ENCODE assay signal across 30 cellular contexts in genomic region chr7:84744388-84744787, GRCh38.
DNase-seq lines count a peak whose midpoint lies in the region; ATAC-seq, FAIRE-seq and TF ChIP-seq lines count a peak whose summit lies in the region.
"Had no signal": no experiment of that assay in that cellular context is flagged by ENCODE, and none has a peak within 500 bp of the region (broad histone marks: within the 10 kb centered on the region; RNA-seq: fewer than 3 reads in every experiment).

No MANE protein-coding gene starts in this region.

- 40% methylated on average over 1 of the region's 3 CpGs for WGBS in mesenchymal stem cell

- H3K9me2 ChIP-seq in HCT116 (ENCODE audit: insufficient read depth) = no peaks in the 10 kb centered on the region

- no peak for ATAC-seq in HCT116
- ATAC-seq: activated CD8-positive, alpha-beta memory T cell treated with anti-CD3 and anti-CD28 coated beads, Interleukin-2, amount 10 ng/mL, durations not matched to agents 7 days and 5 days; SK-N-SH treated with all-trans-retinoic acid at 6 μM for 48 hours had no signal

- no peaks in the 10 kb centered on the region for H3K79me2 ChIP-seq in HCT116 (ENCODE audit: insufficient read depth, low read length)

- BruUV-seq in HCT116 (replicated peaks; lab: Mats Ljungman, UMichigan) = no TSS peak

- no peak for TF ChIP-seq CTCF in HCT116 (IDR thresholded peaks at IDR 0.05 in 2 of 3, conservative IDR thresholded peaks at IDR 0.05 in 1 of 3; ENCODE audit: borderline replicate concordance in 1 of 3, insufficient read depth in 1 of 3, low read depth in 2 of 3, low read length in 2 of 3)

- no peak overlapping the region for H3K23ac ChIP-seq in mesenchymal stem cell (ENCODE audit: low read length in 2 of 2)

- no peak overlapping the region for H2BK5ac ChIP-seq in mesenchymal stem cell (ENCODE audit: low read depth, low read length, poor library complexity, severe bottlenecking)

- H4K20me1 ChIP-seq in HCT116 (ENCODE audit: insufficient read depth) = no peaks in the 10 kb centered on the region
- H4K20me1 ChIP-seq: BLaER1 treated with 17β-estradiol and CSF1 and Interleukin-3, amounts not matched to agents 10 nM and 100 nM had no signal

- peaks cover 0 to 4% (median 2%) of the 10 kb centered on the region in 8 donors for H3K9me3 Mint-ChIP-seq in CD4-positive, alpha-beta memory T cell
- H3K9me3 Mint-ChIP-seq: activated naive CD4-positive, alpha-beta T cell treated with anti-CD3 and anti-CD28 coated beads, Interleukin-2, amount 10 ng/mL, durations not matched to agents 7 days and 5 days; activated T-helper 1 cell treated with anti-CD3 and anti-CD28 coated beads, Interleukin-12 subunit alpha, Interleukin-12 subunit beta, Interleukin-2, Interleukin-4 antibody, amounts not matched to agents 30 ng/mL and 10 ng/mL and 1 ng/mL, durations not matched to agents 14 hours and 24 hours and 36 hours; T-helper 2 cell treated with Interferon-gamma antibody and Interleukin-4, amounts not matched to agents 5 μg/mL and 100 μg/mL, for 36 hours had no signal

- CTCF ChIA-PET in HCT116 (lab: Charles Lee) = no interaction called here
- CTCF ChIA-PET in CD4-positive, alpha-beta memory T cell (lab: Charles Lee; ENCODE audit: partially characterized antibody) = no interaction called here

- TF ChIP-seq POLR2A in HCT116 (IDR thresholded peaks at IDR 0.05; ENCODE audit: borderline replicate concordance, extremely low read depth, insufficient read depth, insufficient read length) = no peak

- H2AK5ac ChIP-seq in mesenchymal stem cell (ENCODE audit: low read length, severe bottlenecking) = no peak overlapping the region

- no peak overlapping the region for H2BK12ac ChIP-seq in mesenchymal stem cell (ENCODE audit: low read length in 2 of 2)

- intact Hi-C loops in HCT116 (cut with micrococcal nuclease) = no loop called here
- intact Hi-C loops in cardiac septum (cut with DNase I) = no loop called here
- intact Hi-C loops in CD4-positive, alpha-beta memory T cell (cut with micrococcal nuclease) = no loop called here

- no peaks in the 10 kb centered on the region for H3K36me3 Mint-ChIP-seq in CD4-positive, alpha-beta memory T cell
- H3K36me3 Mint-ChIP-seq: activated CD8-positive, alpha-beta memory T cell treated with anti-CD3 and anti-CD28 coated beads, Interleukin-2, amount 10 ng/mL, durations not matched to agents 7 days and 5 days; activated naive CD4-positive, alpha-beta T cell treated with anti-CD3 and anti-CD28 coated beads, Interleukin-2, amount 10 ng/mL, durations not matched to agents 7 days and 5 days had no signal

- H3K4ac ChIP-seq in mesenchymal stem cell (ENCODE audit: low read depth in 1 of 2, low read length in 2 of 2) = no peak overlapping the region

- H3K79me1 ChIP-seq in mesenchymal stem cell (replicated peaks; ENCODE audit: low read length, poor library complexity, severe bottlenecking) = no peaks in the 10 kb centered on the region

- H3K9me3 ChIP-seq in HCT116 (ENCODE audit: control insufficient read depth in 1 of 2, insufficient read depth in 1 of 2, low read depth in 1 of 2, low read length in 2 of 2) (no peaks in the 10 kb centered on the region), mesenchymal stem cell (ENCODE audit: control insufficient read depth, low read length) (no peaks in the 10 kb centered on the region)
- no peaks in the 10 kb centered on the region for H3K9me3 ChIP-seq in CD4-positive, alpha-beta memory T cell (ENCODE audit: control insufficient read depth in 1 of 2, low read length in 2 of 2)
- H3K9me3 ChIP-seq: HAP-1, upper lobe of left lung had no signal

- no peaks in the 10 kb centered on the region for H3K4me1 ChIP-seq in HCT116 (ENCODE audit: control insufficient read depth in 1 of 2, insufficient read depth in 2 of 2, low read length in 2 of 2)
- peaks cover 4% of the 10 kb centered on the region for H3K4me1 ChIP-seq in mesenchymal stem cell (ENCODE audit: control insufficient read depth, insufficient read depth, low read depth, low read length)
- H3K4me1 ChIP-seq in CD4-positive, alpha-beta memory T cell (ENCODE audit: insufficient read depth, low read length) = no peaks in the 10 kb centered on the region
- H3K4me1 ChIP-seq: HAP-1 had no signal

- H3K27ac ChIP-seq in HCT116 (ENCODE audit: low read depth, low read length) (no peak overlapping the region), mesenchymal stem cell (ENCODE audit: low read length, poor library complexity, severe bottlenecking) (peak overlapping the region; percentile 83)
- no peak overlapping the region for H3K27ac ChIP-seq in CD4-positive, alpha-beta memory T cell (ENCODE audit: low read depth, low read length)
- H3K27ac ChIP-seq: upper lobe of left lung, WERI-Rb-1 had no signal

- H3K4me1 Mint-ChIP-seq in CD4-positive, alpha-beta memory T cell = no peaks in the 10 kb centered on the region
- H3K4me1 Mint-ChIP-seq: activated CD8-positive, alpha-beta memory T cell treated with anti-CD3 and anti-CD28 coated beads, Interleukin-2, amount 10 ng/mL, durations not matched to agents 7 days and 5 days; activated naive CD4-positive, alpha-beta T cell treated with anti-CD3 and anti-CD28 coated beads, Interleukin-2, amount 10 ng/mL, durations not matched to agents 7 days and 5 days; central memory CD8-positive, alpha-beta T cell had no signal

- H2BK15ac ChIP-seq in mesenchymal stem cell (ENCODE audit: low read depth, poor library complexity, severe bottlenecking) = no peak overlapping the region

- H4K8ac ChIP-seq in mesenchymal stem cell (ENCODE audit: low read length) = no peak overlapping the region

- H3K18ac ChIP-seq in mesenchymal stem cell (ENCODE audit: low read depth in 1 of 2, low read length in 2 of 2) = no peak overlapping the region

- H3K27me3 ChIP-seq in HCT116 (ENCODE audit: insufficient read depth, low read length) (no peaks in the 10 kb centered on the region), mesenchymal stem cell (ENCODE audit: control insufficient read depth in 1 of 2, insufficient read depth in 1 of 2, low read length in 2 of 2) (no peaks in the 10 kb centered on the region)
- H3K27me3 ChIP-seq in CD4-positive, alpha-beta memory T cell (ENCODE audit: insufficient read depth, low read length) = no peaks in the 10 kb centered on the region
- H3K27me3 ChIP-seq: BLaER1 treated with 17β-estradiol and CSF1 and Interleukin-3, amounts not matched to agents 10 nM and 100 nM; upper lobe of left lung had no signal

- POLR2A ChIA-PET in HCT116 (lab: Charles Lee) = no interaction called here
- POLR2A ChIA-PET in CD4-positive, alpha-beta memory T cell (lab: Charles Lee; ENCODE audit: partially characterized antibody) = no interaction called here

- H2BK120ac ChIP-seq in mesenchymal stem cell (ENCODE audit: low read depth, low read length) = no peak overlapping the region

- no peak overlapping the region for H4K91ac ChIP-seq in mesenchymal stem cell (ENCODE audit: low read length)

- DNase-seq in AG08395 (ENCODE audit: low spot score) (peak; percentile 21), HCT116 (ENCODE audit: low read depth, low spot score) (no peak), mesenchymal stem cell (no peak), NCI-H526 treated with DMSO at 0.1 percent for 48 hours (lab: John Stamatoyannopoulos, UW) (no peak), SHP77 treated with DMSO at 0.1 percent for 48 hours (lab: John Stamatoyannopoulos, UW) (no peak), cardiac septum (ENCODE audit: low spot score) (no peak)
- no peak for DNase-seq in CD4-positive, alpha-beta memory T cell
- DNase-seq: activated CD4-positive, alpha-beta T cell treated with anti-CD3 and anti-CD28 coated beads, Interleukin-2, amount 50 U/mL, for 1 hour; activated CD8-positive, alpha-beta memory T cell treated with anti-CD3 and anti-CD28 coated beads, Interleukin-2, amount 10 ng/mL, durations not matched to agents 7 days and 5 days; activated naive CD4-positive, alpha-beta T cell treated with anti-CD3 and anti-CD28 coated beads, Interleukin-2, amount 10 ng/mL, durations not matched to agents 7 days and 5 days; aorta; Caco-2; erythroblast; NCI-H1436; NCI-H2107; NCI-H446 treated with DMSO at 0.1 percent for 48 hours; stimulated activated CD4-positive, alpha-beta T cell treated with anti-CD3 and anti-CD28 coated beads, Interleukin-2, amount 100 ng/mL, for 24 hours; substantia nigra; upper lobe of left lung; WERI-Rb-1 had no signal

- no peak for TF ChIP-seq RAD21 in HCT116 (IDR thresholded peaks at IDR 0.05; ENCODE audit: low read depth)

- RAD21 ChIA-PET in HCT116 (lab: Charles Lee; ENCODE audit: low non-redundant PET in 1 of 2, low total read pairs in 2 of 2, uncharacterized antibody in 2 of 2, unreplicated experiment in 2 of 2) = no interaction called here

- no peaks in the 10 kb centered on the region for H3K27me3 Mint-ChIP-seq in CD4-positive, alpha-beta memory T cell
- H3K27me3 Mint-ChIP-seq: activated CD8-positive, alpha-beta memory T cell treated with anti-CD3 and anti-CD28 coated beads, Interleukin-2, amount 10 ng/mL, durations not matched to agents 7 days and 5 days; activated naive CD4-positive, alpha-beta T cell treated with anti-CD3 and anti-CD28 coated beads, Interleukin-2, amount 10 ng/mL, durations not matched to agents 7 days and 5 days; central memory CD8-positive, alpha-beta T cell had no signal

- no peaks in the 10 kb centered on the region for H3K36me3 ChIP-seq in HCT116 (ENCODE audit: control insufficient read depth in 1 of 2, insufficient read depth in 2 of 2, low read length in 2 of 2)
- H3K36me3 ChIP-seq in mesenchymal stem cell (ENCODE audit: control insufficient read depth in 1 of 2, insufficient read depth in 2 of 2, low read depth in 1 of 2, low read length in 2 of 2) = no peaks in the 10 kb centered on the region
- no peaks in the 10 kb centered on the region for H3K36me3 ChIP-seq in CD4-positive, alpha-beta memory T cell (ENCODE audit: insufficient read depth, low read length)
- H3K36me3 ChIP-seq: BLaER1 treated with 17β-estradiol and CSF1 and Interleukin-3, amounts not matched to agents 10 nM and 100 nM; HAP-1; upper lobe of left lung; WERI-Rb-1 had no signal

- H3K4me2 ChIP-seq in HCT116 (ENCODE audit: low read length) (no peak overlapping the region), mesenchymal stem cell (ENCODE audit: low read length, poor library complexity, severe bottlenecking) (no peak overlapping the region)
- H3K4me2 ChIP-seq: BLaER1 treated with 17β-estradiol and CSF1 and Interleukin-3, amounts not matched to agents 10 nM and 100 nM had no signal

- H3K4me3 ChIP-seq in HCT116 (replicated peaks in 1 of 2; ENCODE audit: low read depth in 1 of 2, low read length in 2 of 2) = no peak overlapping the region
- no peak overlapping the region for H3K4me3 ChIP-seq in mesenchymal stem cell (ENCODE audit: insufficient read depth in 1 of 2, low read depth in 1 of 2, low read length in 2 of 2)
- no peak overlapping the region for H3K4me3 ChIP-seq in CD4-positive, alpha-beta memory T cell (ENCODE audit: low read length in 2 of 2)
- H3K4me3 ChIP-seq: BLaER1 treated with 17β-estradiol and CSF1 and Interleukin-3, amounts not matched to agents 10 nM and 100 nM; HAP-1; lung; upper lobe of left lung had no signal

- no peak overlapping the region for H3K14ac ChIP-seq in mesenchymal stem cell (ENCODE audit: low read length in 2 of 2)

- H2AFZ ChIP-seq in HCT116 (ENCODE audit: low read depth, low read length, poor library complexity, severe bottlenecking) (peak overlapping the region; percentile 7), mesenchymal stem cell (ENCODE audit: low read depth, low read length) (no peak overlapping the region)

- H3K27ac Mint-ChIP-seq in CD4-positive, alpha-beta memory T cell = no peak overlapping the region
- H3K27ac Mint-ChIP-seq: activated CD8-positive, alpha-beta memory T cell treated with anti-CD3 and anti-CD28 coated beads, Interleukin-2, amount 10 ng/mL, durations not matched to agents 7 days and 5 days; activated naive CD4-positive, alpha-beta T cell treated with anti-CD3 and anti-CD28 coated beads, Interleukin-2, amount 10 ng/mL, durations not matched to agents 7 days and 5 days; activated T-helper 1 cell treated with anti-CD3 and anti-CD28 coated beads, Interleukin-12 subunit alpha, Interleukin-12 subunit beta, Interleukin-2, Interleukin-4 antibody, amounts not matched to agents 30 ng/mL and 10 ng/mL and 1 ng/mL, durations not matched to agents 14 hours and 24 hours and 36 hours; T-helper 2 cell treated with Interferon-gamma antibody and Interleukin-4, amounts not matched to agents 5 μg/mL and 100 μg/mL, for 36 hours had no signal

- no peak overlapping the region for H3K4me3 Mint-ChIP-seq in CD4-positive, alpha-beta memory T cell
- H3K4me3 Mint-ChIP-seq: activated CD8-positive, alpha-beta memory T cell treated with anti-CD3 and anti-CD28 coated beads, Interleukin-2, amount 10 ng/mL, durations not matched to agents 7 days and 5 days; activated naive CD4-positive, alpha-beta T cell treated with anti-CD3 and anti-CD28 coated beads, Interleukin-2, amount 10 ng/mL, durations not matched to agents 7 days and 5 days; activated T-helper 1 cell treated with anti-CD3 and anti-CD28 coated beads, Interleukin-12 subunit alpha, Interleukin-12 subunit beta, Interleukin-2, Interleukin-4 antibody, amounts not matched to agents 30 ng/mL and 10 ng/mL and 1 ng/mL, durations not matched to agents 14 hours and 24 hours and 36 hours; central memory CD8-positive, alpha-beta T cell; T-helper 2 cell treated with Interferon-gamma antibody and Interleukin-4, amounts not matched to agents 5 μg/mL and 100 μg/mL, for 36 hours had no signal

- no peak overlapping the region for H3K9ac ChIP-seq in HCT116 (ENCODE audit: low read length)
- no peak overlapping the region for H3K9ac ChIP-seq in mesenchymal stem cell (ENCODE audit: low read length)
- H3K9ac ChIP-seq: BLaER1 treated with 17β-estradiol and CSF1 and Interleukin-3, amounts not matched to agents 10 nM and 100 nM had no signal

- peak; percentile 82 for FAIRE-seq in endometrium (lab: Jason Lieb, UNC)
- FAIRE-seq: keratinocyte, small intestine had no signal
